Comparison of ENCODE assay signal across 8 cellular contexts in the genomic region with DNA sequence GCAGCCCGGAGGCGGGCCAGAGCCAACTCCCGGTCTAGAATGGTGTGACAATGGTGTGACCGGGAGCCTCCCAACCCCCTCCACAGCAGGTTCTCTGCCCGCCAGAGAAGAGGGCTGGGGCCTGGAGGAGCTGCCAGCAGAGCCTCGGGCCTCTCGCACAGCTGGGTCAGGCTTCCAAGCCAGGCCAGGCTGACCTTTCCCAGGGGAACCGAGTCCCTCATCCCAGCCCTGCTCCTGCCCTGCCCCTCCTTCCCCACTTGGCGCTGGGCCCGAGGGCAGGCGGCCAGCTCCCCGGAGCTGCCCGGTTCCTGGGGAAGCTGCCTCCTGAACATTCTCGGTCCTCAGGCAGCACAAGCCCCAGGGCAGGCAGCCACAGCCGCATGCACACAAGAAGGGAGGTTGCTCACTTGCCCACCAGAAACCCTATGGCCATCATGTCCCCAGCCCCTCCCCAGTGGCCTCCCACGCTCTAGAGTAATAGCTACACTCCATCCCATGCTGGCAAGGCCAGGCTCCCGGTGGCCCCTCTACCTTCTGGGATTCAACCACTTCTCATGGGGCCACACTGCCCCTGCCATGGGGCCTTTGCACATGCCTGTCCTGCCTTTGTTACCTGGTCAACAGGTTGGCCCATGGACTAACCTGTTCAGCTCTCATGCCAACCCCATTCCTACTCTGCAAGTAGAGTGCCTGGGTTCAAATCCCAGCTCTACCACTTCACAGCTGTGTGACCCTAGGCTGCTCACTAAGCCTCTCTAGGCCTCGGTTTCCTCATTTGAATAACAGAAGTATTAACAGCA.
A peak's percentile ranks its signal among the peaks of the same experiment; 100 is the strongest.
DNase-seq lines count a peak whose midpoint lies in the region; ATAC-seq and TF ChIP-seq lines count a peak whose summit lies in the region.

No MANE protein-coding gene starts in this region.

- no peak overlapping the region for H3K4me3 Mint-ChIP-seq in H9
- H3K4me3 Mint-ChIP-seq in activated T-helper 2 cell treated with anti-CD3 and anti-CD28 coated beads, Interferon-gamma antibody, Interleukin-2, Interleukin-4, amounts not matched to agents 10 μg/mL and 5 μg/mL and 100 μg/mL, durations not matched to agents 14 hours and 24 hours and 36 hours (ENCODE audit: low read depth): no peak overlapping the region

- H4K20me1 ChIP-seq in H9 (ENCODE audit: control insufficient read depth, insufficient read depth, insufficient read length): no peaks in the 10 kb centered on the region

- TF ChIP-seq CTCF in H9 (conservative IDR thresholded peaks at IDR 0.05): no peak

- H3K36me3 Mint-ChIP-seq in H9 (ENCODE audit: insufficient read depth in 1 of 3, low read depth in 3 of 3): peaks cover 7 to 52% (median 30%) of the 10 kb centered on the region in 3 experiments; a peak in 6 of 7 replicates
- H3K36me3 Mint-ChIP-seq in activated T-helper 2 cell treated with anti-CD3 and anti-CD28 coated beads, Interferon-gamma antibody, Interleukin-2, Interleukin-4, amounts not matched to agents 10 μg/mL and 5 μg/mL and 100 μg/mL, durations not matched to agents 14 hours and 24 hours and 36 hours (ENCODE audit: low read depth): peaks cover 32% of the 10 kb centered on the region

- peaks cover 23 to 38% of the 10 kb centered on the region in 2 experiments for H3K4me1 Mint-ChIP-seq in H9
- H3K4me1 Mint-ChIP-seq in activated T-helper 2 cell treated with anti-CD3 and anti-CD28 coated beads, Interferon-gamma antibody, Interleukin-2, Interleukin-4, amounts not matched to agents 10 μg/mL and 5 μg/mL and 100 μg/mL, durations not matched to agents 14 hours and 24 hours and 36 hours (ENCODE audit: low read depth): peaks cover 22% of the 10 kb centered on the region

- no peak overlapping the region for H2BK15ac ChIP-seq in H9 (ENCODE audit: low read depth, low read length)

- H3K56ac ChIP-seq in H9 (ENCODE audit: insufficient read length, low read depth, low read length): no peak overlapping the region

- ATAC-seq in right cardiac atrium (peak; percentile 71 to 74), HG02588 (IDR thresholded peaks at IDR 0.05; ENCODE audit: unreplicated experiment) (no peak), GM18873 (IDR thresholded peaks at IDR 0.05; ENCODE audit: low FRiP score, unreplicated experiment) (no peak)

- no peak overlapping the region for H2BK120ac ChIP-seq in H9 (ENCODE audit: low read depth, low read length, poor library complexity, severe bottlenecking)

- intact Hi-C loops in right cardiac atrium (cut with DNase I): no loop called here
- intact Hi-C loops in activated T-helper 2 cell treated with anti-CD3 and anti-CD28 coated beads, Interferon-gamma antibody, Interleukin-2, Interleukin-4, amounts not matched to agents 10 μg/mL and 5 μg/mL and 100 μg/mL, durations not matched to agents 14 hours and 24 hours and 36 hours (cut with micrococcal nuclease): loop anchor here (10.0 kb wide), 1 partner anchor 62 kb away; no protein-coding TSS in a partner anchor

- H3K9ac ChIP-seq in H9 (ENCODE audit: extremely low read depth, insufficient read length, low read length) (no peak overlapping the region), skeletal muscle satellite cell (ENCODE audit: low read depth, low read length) (peak overlapping the region; percentile 43)

- H3K27ac ChIP-seq in H9 (ENCODE audit: insufficient read length, low read depth, low read length): no peak overlapping the region
- H3K27ac ChIP-seq in right cardiac atrium (ENCODE audit: low read length): peak overlapping the region; percentile 83

- no peak overlapping the region for H4K5ac ChIP-seq in H9 (ENCODE audit: insufficient read length, low read depth, low read length)

- H4K8ac ChIP-seq in H9 (replicated peaks; ENCODE audit: insufficient read length, low read depth, low read length): no peak overlapping the region

- no peak overlapping the region for H2BK12ac ChIP-seq in H9 (ENCODE audit: insufficient read length, low read depth, low read length)

- no CpG with 5 or more reads among the region's 18 CpGs for WGBS in H9 (ENCODE audit: extremely low coverage, insufficient read length, low lambda C conversion rate)
- WGBS in right cardiac atrium: 13% methylated on average over 18 of the region's 18 CpGs

- H3K4me1 ChIP-seq in H9 (ENCODE audit: insufficient read depth, low read length): no peaks in the 10 kb centered on the region
- H3K4me1 ChIP-seq in right cardiac atrium (ENCODE audit: control insufficient read depth, insufficient read depth, low read length): peaks cover 25% of the 10 kb centered on the region
- H3K4me1 ChIP-seq in skeletal muscle satellite cell (ENCODE audit: control insufficient read depth, insufficient read depth, low read length): peaks cover 56% of the 10 kb centered on the region

- H3K9me3 Mint-ChIP-seq in H9: no peaks in the 10 kb centered on the region
- H3K9me3 Mint-ChIP-seq in activated T-helper 2 cell treated with anti-CD3 and anti-CD28 coated beads, Interferon-gamma antibody, Interleukin-2, Interleukin-4, amounts not matched to agents 10 μg/mL and 5 μg/mL and 100 μg/mL, durations not matched to agents 14 hours and 24 hours and 36 hours: no peaks in the 10 kb centered on the region

- H3K18ac ChIP-seq in H9 (ENCODE audit: insufficient read length, low read depth, low read length): no peak overlapping the region

- H3K27ac Mint-ChIP-seq in H9: peak overlapping the region in 2 of 3 experiments; percentile 8 to 66; a peak in 1 of 7 replicates
- H3K27ac Mint-ChIP-seq in activated T-helper 2 cell treated with anti-CD3 and anti-CD28 coated beads, Interferon-gamma antibody, Interleukin-2, Interleukin-4, amounts not matched to agents 10 μg/mL and 5 μg/mL and 100 μg/mL, durations not matched to agents 14 hours and 24 hours and 36 hours: no peak overlapping the region

- H3K79me1 ChIP-seq in H9 (ENCODE audit: insufficient read depth, low read depth, low read length, poor library complexity, severe bottlenecking): no peaks in the 10 kb centered on the region

- no peak overlapping the region for H2BK5ac ChIP-seq in H9 (ENCODE audit: insufficient read length, low read length)

- DNase-seq in H9: peak; percentile 67
- peak in 57 of 58 donors; percentile 31 to 92 (median 78) for DNase-seq in anterior cingulate cortex (lab: John Stamatoyannopoulos, UW)
- peak; percentile 94 to 98 (median 96) for DNase-seq in right cardiac atrium
- no peak for DNase-seq in DMS53 (lab: John Stamatoyannopoulos, UW)
- no peak for DNase-seq in activated T-helper 2 cell treated with anti-CD3 and anti-CD28 coated beads, Interferon-gamma antibody, Interleukin-2, Interleukin-4, amounts not matched to agents 10 μg/mL and 5 μg/mL and 100 μg/mL, durations not matched to agents 14 hours and 24 hours and 36 hours (ENCODE audit: low spot score)

- no peaks in the 10 kb centered on the region; the same call in 1 of the 2 replicates for H3K27me3 Mint-ChIP-seq in H9 (ENCODE audit: low read depth)
- no peaks in the 10 kb centered on the region for H3K27me3 Mint-ChIP-seq in activated T-helper 2 cell treated with anti-CD3 and anti-CD28 coated beads, Interferon-gamma antibody, Interleukin-2, Interleukin-4, amounts not matched to agents 10 μg/mL and 5 μg/mL and 100 μg/mL, durations not matched to agents 14 hours and 24 hours and 36 hours (ENCODE audit: low read depth)

- no peak overlapping the region for H3K23ac ChIP-seq in H9 (ENCODE audit: insufficient read length, low read depth, low read length)

- no peak overlapping the region for H3K4ac ChIP-seq in H9 (ENCODE audit: low read depth, low read length)

- H3K4me2 ChIP-seq in H9 (ENCODE audit: insufficient read depth, insufficient read length, low read length) (no peak overlapping the region), skeletal muscle satellite cell (ENCODE audit: low read length) (peak overlapping the region; percentile 15)

- no peak overlapping the region for H4K91ac ChIP-seq in H9 (ENCODE audit: insufficient read length, low read depth, low read length)

- H2AFZ ChIP-seq in H9 (ENCODE audit: low read length): no peak overlapping the region

- H3K4me3 ChIP-seq in right cardiac atrium (ENCODE audit: low read length) (no peak overlapping the region), skeletal muscle satellite cell (ENCODE audit: low read length) (no peak overlapping the region)

- H3K36me3 ChIP-seq in skeletal muscle satellite cell (ENCODE audit: insufficient read depth, low read length): peaks cover 37% of the 10 kb centered on the region

- H3K9me3 ChIP-seq in H9 (ENCODE audit: control insufficient read depth, low read depth, low read length): no peaks in the 10 kb centered on the region
- no peaks in the 10 kb centered on the region for H3K9me3 ChIP-seq in right cardiac atrium (ENCODE audit: control insufficient read depth, low read length)
- H3K9me3 ChIP-seq in skeletal muscle satellite cell (replicated peaks; ENCODE audit: low read length): no peaks in the 10 kb centered on the region

- H3K27me3 ChIP-seq in H9 (ENCODE audit: insufficient read depth, low read length) (no peaks in the 10 kb centered on the region), right cardiac atrium (ENCODE audit: control insufficient read depth, insufficient read depth) (no peaks in the 10 kb centered on the region), skeletal muscle satellite cell (ENCODE audit: control insufficient read depth, insufficient read depth, low read length) (no peaks in the 10 kb centered on the region)

- H3T11ph ChIP-seq in H9 (ENCODE audit: low read length): no peak overlapping the region

- no peaks in the 10 kb centered on the region for H3K23me2 ChIP-seq in H9 (ENCODE audit: insufficient read length, low read depth, low read length, poor library complexity, severe bottlenecking)

- H2AK5ac ChIP-seq in H9 (ENCODE audit: insufficient read length, low read length): no peak overlapping the region

- no peaks in the 10 kb centered on the region for H3K79me2 ChIP-seq in H9 (ENCODE audit: insufficient read depth, low read length)

- no peak overlapping the region for H3K14ac ChIP-seq in H9 (ENCODE audit: insufficient read depth, low read length)

- H2BK20ac ChIP-seq in H9 (ENCODE audit: low read depth, low read length, poor library complexity, severe bottlenecking): no peak overlapping the region

Comparison
In these comparisons a context has a peak if more than half of its experiments do, and no peak if none do; other contexts are left out.
1. DNase-seq: peak in H9 (single experiment), anterior cingulate cortex (57 of 58) and right cardiac atrium (3 of 3); none in DMS53 (single experiment) and activated T-helper 2 cell treated with anti-CD3 and anti-CD28 coated beads, Interferon-gamma antibody, Interleukin-2, Interleukin-4, amounts not matched to agents 10 μg/mL and 5 μg/mL and 100 μg/mL, durations not matched to agents 14 hours and 24 hours and 36 hours (single experiment).
2. ATAC-seq: peak in right cardiac atrium (2 of 2); none in HG02588 (single experiment) and GM18873 (single experiment).